8 cellular contexts compared by ENCODE assay signal in the genomic region with DNA sequence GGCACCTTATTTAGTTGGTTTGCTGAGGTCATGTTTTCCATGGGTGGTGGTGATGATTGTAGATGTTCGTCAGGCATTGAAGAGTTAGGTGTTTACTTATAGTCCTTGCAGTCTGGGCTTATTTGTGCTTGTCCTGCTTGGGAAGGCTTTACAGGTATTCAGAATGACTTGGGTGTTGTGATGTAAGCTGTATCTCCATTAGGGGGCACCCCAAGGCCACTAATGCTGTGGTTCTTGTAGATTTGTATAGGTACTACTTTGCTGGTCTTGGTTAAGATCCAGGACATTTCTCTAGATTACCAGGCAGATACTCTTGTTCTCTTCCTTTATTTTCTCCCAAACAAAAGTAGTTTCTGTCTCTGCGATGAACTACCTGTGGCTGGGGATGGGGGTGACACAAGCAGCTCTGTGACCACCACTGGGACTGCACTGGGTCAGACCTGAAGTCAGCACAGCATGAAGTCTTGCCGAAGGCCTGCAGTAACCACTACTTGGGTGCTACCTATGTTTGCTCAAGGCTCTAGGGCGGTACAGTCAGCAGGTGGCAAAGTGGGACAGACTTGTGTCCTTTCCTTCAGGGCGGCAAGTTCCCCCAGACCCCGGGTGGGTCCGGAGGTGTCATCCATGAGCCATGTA. TPM values are rescaled to one million over a fixed set of nuclear protein-coding genes. Genes with fewer than 3 reads are reported as not detected.
DNase-seq lines count a peak whose midpoint lies in the region; ATAC-seq and TF ChIP-seq lines count a peak whose summit lies in the region.

No MANE protein-coding gene starts in this region.

- no peak overlapping the region for H3K27ac ChIP-seq in DOHH2 (ENCODE audit: low read depth, low read length)
- H3K27ac ChIP-seq in tibial nerve, result peak overlapping the region in 1 of 4 donors; percentile 53

- no peak for TF ChIP-seq POLR2A in tibial nerve (IDR thresholded peaks at IDR 0.05)

- H3K27ac Mint-ChIP-seq in activated CD4-positive, alpha-beta memory T cell treated with anti-CD3 and anti-CD28 coated beads for 36 hours, result no peak overlapping the region
- no peak overlapping the region for H3K27ac Mint-ChIP-seq in nephron progenitor cell

- TF ChIP-seq CTCF in DOHH2 (IDR thresholded peaks at IDR 0.05; ENCODE audit: low read depth, low read length, poor library complexity, severe bottlenecking) (peak; percentile 64), nephron progenitor cell (IDR thresholded peaks at IDR 0.05) (peak; percentile 40), tibial nerve (IDR thresholded peaks at IDR 0.05) (no peak)

- H3K4me1 Mint-ChIP-seq in activated CD4-positive, alpha-beta memory T cell treated with anti-CD3 and anti-CD28 coated beads for 36 hours (ENCODE audit: low read depth), result no peaks in the 10 kb centered on the region
- H3K4me1 Mint-ChIP-seq in nephron progenitor cell, result peaks cover 6% of the 10 kb centered on the region

- no peaks in the 10 kb centered on the region for H3K36me3 Mint-ChIP-seq in activated CD4-positive, alpha-beta memory T cell treated with anti-CD3 and anti-CD28 coated beads for 36 hours
- H3K36me3 Mint-ChIP-seq in nephron progenitor cell (ENCODE audit: low read depth), result no peaks in the 10 kb centered on the region

- peaks cover 7% of the 10 kb centered on the region; the same call in 1 of the 2 replicates for H3K27me3 ChIP-seq in DOHH2 (ENCODE audit: control insufficient read depth, low read length)
- H3K27me3 ChIP-seq in tibial nerve, result no peaks in the 10 kb centered on the region

- no peaks in the 10 kb centered on the region for H3K79me2 ChIP-seq in DOHH2 (ENCODE audit: control insufficient read depth, low read length)

- H3K9me3 Mint-ChIP-seq in activated CD4-positive, alpha-beta memory T cell treated with anti-CD3 and anti-CD28 coated beads for 36 hours, result no peaks in the 10 kb centered on the region
- no peaks in the 10 kb centered on the region for H3K9me3 Mint-ChIP-seq in nephron progenitor cell

- no peaks in the 10 kb centered on the region for H3K9me2 ChIP-seq in DOHH2 (replicated peaks; ENCODE audit: control insufficient read depth, low read length)

- POLR2A ChIA-PET in activated CD4-positive, alpha-beta memory T cell treated with anti-CD3 and anti-CD28 coated beads for 36 hours (lab: Charles Lee), result no interaction called here

- ATAC-seq in GM19438 (IDR thresholded peaks at IDR 0.05; ENCODE audit: low read depth, unreplicated experiment), result peak; percentile 52

- DNase-seq in HT1080 (ENCODE audit: low read depth), result peak; percentile 58
- DNase-seq in activated CD4-positive, alpha-beta memory T cell treated with anti-CD3 and anti-CD28 coated beads for 36 hours, result peak; percentile 48
- peak; percentile 36 for DNase-seq in nephron progenitor cell
- no peak for DNase-seq in tibial nerve (ENCODE audit: low spot score in 2 of 2)
- DNase-seq in DMS114 treated with DMSO at 0.1 percent for 48 hours (lab: John Stamatoyannopoulos, UW; ENCODE audit: unreplicated experiment), result no peak
- DNase-seq in NCI-H1436 treated with DMSO at 0.1 percent for 48 hours (lab: John Stamatoyannopoulos, UW), result no peak

- no peak overlapping the region for H3K4me3 ChIP-seq in DOHH2 (ENCODE audit: low read length)
- H3K4me3 ChIP-seq in tibial nerve, result no peak overlapping the region

- no peaks in the 10 kb centered on the region for H3K36me3 ChIP-seq in DOHH2 (ENCODE audit: control insufficient read depth, low read length)
- peaks cover 0 to 3% (median 0%) of the 10 kb centered on the region in 3 donors for H3K36me3 ChIP-seq in tibial nerve

- H3K4me2 ChIP-seq in DOHH2 (ENCODE audit: low read length), result no peak overlapping the region

- intact Hi-C loops in activated CD4-positive, alpha-beta memory T cell treated with anti-CD3 and anti-CD28 coated beads for 36 hours (cut with micrococcal nuclease), result no loop called here

- no peak overlapping the region for H3K4me3 Mint-ChIP-seq in activated CD4-positive, alpha-beta memory T cell treated with anti-CD3 and anti-CD28 coated beads for 36 hours
- H3K4me3 Mint-ChIP-seq in nephron progenitor cell, result no peak overlapping the region

- H3K4me1 ChIP-seq in DOHH2 (ENCODE audit: control insufficient read depth, low read length), result no peaks in the 10 kb centered on the region
- peaks cover 0 to 15% (median 2%) of the 10 kb centered on the region in 4 donors for H3K4me1 ChIP-seq in tibial nerve

- H4K20me1 ChIP-seq in DOHH2 (ENCODE audit: control insufficient read depth, insufficient read depth, low read depth, low read length), result no peaks in the 10 kb centered on the region

- H3K9me3 ChIP-seq in DOHH2 (ENCODE audit: control insufficient read depth, insufficient read depth, low read length) (no peaks in the 10 kb centered on the region), tibial nerve (peaks cover 0 to 15% (median 2%) of the 10 kb centered on the region in 4 donors)

- H3K27me3 Mint-ChIP-seq in activated CD4-positive, alpha-beta memory T cell treated with anti-CD3 and anti-CD28 coated beads for 36 hours, result peaks cover 4% of the 10 kb centered on the region
- H3K27me3 Mint-ChIP-seq in nephron progenitor cell (ENCODE audit: low read depth, poor library complexity), result peaks cover 7% of the 10 kb centered on the region

- 80 to 90% methylated on average over 5 to 7 of the region's 7 CpGs for WGBS in tibial nerve, 2 donors

- CTCF ChIA-PET in activated CD4-positive, alpha-beta memory T cell treated with anti-CD3 and anti-CD28 coated beads for 36 hours (lab: Charles Lee), result interaction anchor here (0.7 to 2.7 kb wide), 3 partner anchors 20 to 1503 kb away, joined by 3 to 14 read pairs (median 3); no protein-coding TSS in a partner anchor

- TF ChIP-seq EP300 in tibial nerve (IDR thresholded peaks at IDR 0.05), result no peak

- H3F3A ChIP-seq in DOHH2 (ENCODE audit: control insufficient read depth, insufficient read depth), result no peaks in the 10 kb centered on the region

RNA-seq across cellular contexts. Expression of gene FBXO33, which starts 35.8 kb away (rescaled TPM):
- 16.0 and 18.7 TPM in 2 replicates for total RNA-seq in HT1080 (2014; rRNA removed; shearing (Covaris generic))
- polyA plus RNA-seq in HT1080 (2015; cell fraction: cytosol; rRNA removed), result 11.7 and 12.5 TPM in 2 replicates
- polyA plus RNA-seq in HT1080 (2015; cell fraction: nucleus; rRNA removed), result 16.5 and 16.7 TPM in 2 replicates
- 10 to 100 TPM; 17.4 to 18.8 TPM for total RNA-seq in activated CD4-positive, alpha-beta memory T cell treated with anti-CD3 and anti-CD28 coated beads for 36 hours
- 10 to 100 TPM; 12.9 to 18.4 (median 16.2) TPM for total RNA-seq in tibial nerve

Comparison
In these comparisons a context has a peak if more than half of its experiments do, and no peak if none do; other contexts are left out.
1. CTCF ChIP-seq: peak in DOHH2 (single experiment) and nephron progenitor cell (single experiment); none in tibial nerve (0 of 5).
2. DNase-seq: peak in HT1080 (single experiment), activated CD4-positive, alpha-beta memory T cell treated with anti-CD3 and anti-CD28 coated beads for 36 hours (single experiment) and nephron progenitor cell (single experiment); none in tibial nerve (0 of 2), DMS114 treated with DMSO at 0.1 percent for 48 hours (single experiment) and NCI-H1436 treated with DMSO at 0.1 percent for 48 hours (single experiment).